Comparison of ENCODE assay signal across 8 cellular contexts in genomic region chr11:118610773-118611432, GRCh38. TPM values are rescaled to one million over a fixed set of nuclear protein-coding genes. Genes with fewer than 3 reads are reported as not detected.
DNase-seq lines count a peak whose midpoint lies in the region; ATAC-seq and TF ChIP-seq lines count a peak whose summit lies in the region.

No MANE protein-coding gene starts in this region.

- no peaks in the 10 kb centered on the region for H3K36me3 ChIP-seq in A673 (ENCODE audit: insufficient read depth, low read length, poor library complexity, severe bottlenecking)

- CTCF ChIA-PET in A673 (lab: Charles Lee), result interaction anchor here (2.1 kb wide), 1 partner anchor 10 kb away, joined by 10 read pairs; no protein-coding TSS in a partner anchor

- peaks cover 25% of the 10 kb centered on the region for H3K4me1 ChIP-seq in A673 (ENCODE audit: insufficient read depth, low read length, poor library complexity, severe bottlenecking)

- H3K27me3 ChIP-seq in A673 (replicated peaks; ENCODE audit: insufficient read depth, low read depth, low read length, poor library complexity), result no peaks in the 10 kb centered on the region

- no peak overlapping the region for H3K27ac ChIP-seq in A673 (ENCODE audit: low read depth, low read length, poor library complexity, severe bottlenecking)

- intact Hi-C loops in A673 (cut with micrococcal nuclease; ENCODE audit: unreplicated experiment), result no loop called here

- BruUV-seq in A673 (replicated peaks; lab: Mats Ljungman, UMichigan), result no TSS peak

- peak; percentile 41 for ATAC-seq in GM19025 (IDR thresholded peaks at IDR 0.05; ENCODE audit: low read depth, unreplicated experiment)

- no peaks in the 10 kb centered on the region for H3K9me3 ChIP-seq in A673 (ENCODE audit: low read depth, low read length, poor library complexity, severe bottlenecking)

- H3K4me3 ChIP-seq in A673 (ENCODE audit: low read depth, low read length, poor library complexity, severe bottlenecking) (peak overlapping the region; percentile 39), epithelial cell of proximal tubule (ENCODE audit: low read depth, low read length) (peak overlapping the region; percentile 49)

- POLR2A ChIA-PET in A673 (lab: Charles Lee; ENCODE audit: low non-redundant PET), result no interaction called here

- DNase-seq in A673 (ENCODE audit: low spot score) (peak; percentile 77), NCI-H226 (peak; percentile 48), activated T-cell treated with anti-CD3 and anti-CD28 coated beads for 4 hours (peak; percentile 84), epithelial cell of proximal tubule (ENCODE audit: low read depth) (no peak), mucosa of gallbladder (ENCODE audit: low spot score) (peak; percentile 80), NCI-H1417 (lab: John Stamatoyannopoulos, UW) (no peak)
- peak; percentile 64 to 75 for DNase-seq in stimulated activated CD8-positive, alpha-beta memory T cell treated with anti-CD3 and anti-CD28 coated beads, Interleukin-7, amount 100 ng/mL, for 1 hour (ENCODE audit: low read depth in 2 of 2)

- TF ChIP-seq CTCF in A673 (conservative IDR thresholded peaks at IDR 0.05; ENCODE audit: low read depth, low read length) (peak; percentile 91), epithelial cell of proximal tubule (conservative IDR thresholded peaks at IDR 0.05; ENCODE audit: low read depth, low read length) (peak; percentile 78)

RNA-seq across cellular contexts. Expression of gene PHLDB1, which starts 3.5 kb away (rescaled TPM):
- 48.7 and 58.7 TPM in 2 replicates for total RNA-seq in A673 (2021)
- 49.8 and 64.2 TPM in 2 replicates for total RNA-seq in epithelial cell of proximal tubule
- total RNA-seq in mucosa of gallbladder, result 89.6 TPM

RNA-seq across cellular contexts. Expression of gene ARCN1, which starts 38.7 kb away (rescaled TPM):
- total RNA-seq in A673 (2021), result 217 and 220 TPM in 2 replicates
- 88.7 and 111 TPM in 2 replicates for total RNA-seq in epithelial cell of proximal tubule
- 134 TPM for total RNA-seq in mucosa of gallbladder

RNA-seq across cellular contexts. Expression of gene IFT46, which starts 45.2 kb away (rescaled TPM):
- total RNA-seq in A673 (2021), result 34.3 and 34.6 TPM in 2 replicates
- total RNA-seq in epithelial cell of proximal tubule, result 13.5 and 15.8 TPM in 2 replicates
- total RNA-seq in mucosa of gallbladder, result 20.4 TPM

Comparison
In these comparisons a context has a peak if more than half of its experiments do, and no peak if none do; other contexts are left out.
1. DNase-seq: peak in A673 (single experiment), NCI-H226 (single experiment), activated T-cell treated with anti-CD3 and anti-CD28 coated beads for 4 hours (single experiment), mucosa of gallbladder (single experiment) and stimulated activated CD8-positive, alpha-beta memory T cell treated with anti-CD3 and anti-CD28 coated beads, Interleukin-7, amount 100 ng/mL, for 1 hour (2 of 2); none in epithelial cell of proximal tubule (single experiment) and NCI-H1417 (0 of 3).